ENCODE assay signal across 1 cellular context in genomic region chr11:103703954-103704353, GRCh38.
TF ChIP-seq lines count a peak whose summit lies in the region.

No MANE protein-coding gene starts in this region.

TF ChIP-seq in HepG2, 621 proteins besides CTCF, POLR2A, EP300 and RAD21 (continued from another document):
- TF ChIP-seq ATF5 (CRISPR knock-in tag; IDR thresholded peaks at IDR 0.05; ENCODE audit: low read depth) = no peak
